Comparison of ENCODE assay signal across 1 cellular context in genomic region chr9:35729700-35730485, GRCh38.
TF ChIP-seq lines count a peak whose summit lies in the region.

No MANE protein-coding gene starts in this region.

TF ChIP-seq in K562, 482 proteins besides CTCF, POLR2A, EP300 and RAD21 (continued from another document):
- TF ChIP-seq E2F8 (IDR thresholded peaks at IDR 0.05; ENCODE audit: low read depth, partially characterized antibody) (peak; percentile 23), ZNF12 (CRISPR knock-in tag; IDR thresholded peaks at IDR 0.05) (no peak), DMBX1 (CRISPR knock-in tag; IDR thresholded peaks at IDR 0.05; ENCODE audit: borderline replicate concordance) (no peak), CREB3L1 (IDR thresholded peaks at IDR 0.05; ENCODE audit: borderline replicate concordance, low read depth) (no peak), YBX1 (IDR thresholded peaks at IDR 0.05) (no peak), ARID2 (IDR thresholded peaks at IDR 0.05) (0 out of 2 replicates have a peak, but pooled peaks have one; percentile 7), POLR2B (IDR thresholded peaks at IDR 0.05; ENCODE audit: low read depth, partially characterized antibody) (peak; percentile 8), ETV1 (tag; conservative IDR thresholded peaks at IDR 0.05; ENCODE audit: low read depth) (peak; percentile 35; the same call in 1 of the 2 replicates)
